2 cellular contexts compared by ENCODE assay signal in the genomic region with DNA sequence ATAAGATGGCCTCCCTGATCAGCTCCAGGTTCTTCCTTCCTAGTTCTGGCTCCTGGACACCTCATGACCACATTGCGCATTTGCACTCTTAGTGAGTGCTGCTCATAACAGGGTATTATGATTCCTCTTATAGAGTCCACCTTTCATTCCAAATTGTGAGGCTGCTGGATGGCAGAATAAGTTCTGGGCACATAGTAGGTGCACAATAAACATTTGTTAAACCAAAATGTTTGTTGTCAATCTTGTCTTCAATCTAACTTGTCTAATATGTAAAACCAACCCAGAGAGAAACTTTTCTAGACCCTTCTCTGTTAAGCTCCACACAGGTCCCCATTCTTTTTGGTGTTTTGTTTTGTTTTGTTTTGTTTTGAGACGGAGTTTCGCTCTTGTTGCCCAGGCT.
TF ChIP-seq lines count a peak whose summit lies in the region.

No MANE protein-coding gene starts in this region.

TF ChIP-seq in liver, 16 proteins besides CTCF, POLR2A, EP300 and RAD21:
- TF ChIP-seq YY1 (IDR thresholded peaks at IDR 0.05) = no peak
- TF ChIP-seq, protein P1, sequence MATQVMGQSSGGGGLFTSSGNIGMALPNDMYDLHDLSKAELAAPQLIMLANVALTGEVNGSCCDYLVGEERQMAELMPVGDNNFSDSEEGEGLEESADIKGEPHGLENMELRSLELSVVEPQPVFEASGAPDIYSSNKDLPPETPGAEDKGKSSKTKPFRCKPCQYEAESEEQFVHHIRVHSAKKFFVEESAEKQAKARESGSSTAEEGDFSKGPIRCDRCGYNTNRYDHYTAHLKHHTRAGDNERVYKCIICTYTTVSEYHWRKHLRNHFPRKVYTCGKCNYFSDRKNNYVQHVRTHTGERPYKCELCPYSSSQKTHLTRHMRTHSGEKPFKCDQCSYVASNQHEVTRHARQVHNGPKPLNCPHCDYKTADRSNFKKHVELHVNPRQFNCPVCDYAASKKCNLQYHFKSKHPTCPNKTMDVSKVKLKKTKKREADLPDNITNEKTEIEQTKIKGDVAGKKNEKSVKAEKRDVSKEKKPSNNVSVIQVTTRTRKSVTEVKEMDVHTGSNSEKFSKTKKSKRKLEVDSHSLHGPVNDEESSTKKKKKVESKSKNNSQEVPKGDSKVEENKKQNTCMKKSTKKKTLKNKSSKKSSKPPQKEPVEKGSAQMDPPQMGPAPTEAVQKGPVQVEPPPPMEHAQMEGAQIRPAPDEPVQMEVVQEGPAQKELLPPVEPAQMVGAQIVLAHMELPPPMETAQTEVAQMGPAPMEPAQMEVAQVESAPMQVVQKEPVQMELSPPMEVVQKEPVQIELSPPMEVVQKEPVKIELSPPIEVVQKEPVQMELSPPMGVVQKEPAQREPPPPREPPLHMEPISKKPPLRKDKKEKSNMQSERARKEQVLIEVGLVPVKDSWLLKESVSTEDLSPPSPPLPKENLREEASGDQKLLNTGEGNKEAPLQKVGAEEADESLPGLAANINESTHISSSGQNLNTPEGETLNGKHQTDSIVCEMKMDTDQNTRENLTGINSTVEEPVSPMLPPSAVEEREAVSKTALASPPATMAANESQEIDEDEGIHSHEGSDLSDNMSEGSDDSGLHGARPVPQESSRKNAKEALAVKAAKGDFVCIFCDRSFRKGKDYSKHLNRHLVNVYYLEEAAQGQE (IDR thresholded peaks at IDR 0.05) = no peak
- TF ChIP-seq TAF1 (conservative IDR thresholded peaks at IDR 0.05) = no peak
- TF ChIP-seq JUND (IDR thresholded peaks at IDR 0.05) = no peak
- TF ChIP-seq EGR1 (IDR thresholded peaks at IDR 0.05; ENCODE audit: low read depth in 2 of 2) = no peak
- TF ChIP-seq HNF4A (conservative IDR thresholded peaks at IDR 0.05) = no peak
- TF ChIP-seq, protein P2, sequence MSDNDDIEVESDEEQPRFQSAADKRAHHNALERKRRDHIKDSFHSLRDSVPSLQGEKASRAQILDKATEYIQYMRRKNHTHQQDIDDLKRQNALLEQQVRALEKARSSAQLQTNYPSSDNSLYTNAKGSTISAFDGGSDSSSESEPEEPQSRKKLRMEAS (IDR thresholded peaks at IDR 0.05) = no peak
- no peak for TF ChIP-seq SP1 (IDR thresholded peaks at IDR 0.05)
- TF ChIP-seq FOXA2 (IDR thresholded peaks at IDR 0.05) = no peak
- no peak for TF ChIP-seq GABPA (IDR thresholded peaks at IDR 0.05 in 1 of 2, conservative IDR thresholded peaks at IDR 0.05 in 1 of 2)
- no peak for TF ChIP-seq FOXA1 (IDR thresholded peaks at IDR 0.05)
- TF ChIP-seq, protein P3, sequence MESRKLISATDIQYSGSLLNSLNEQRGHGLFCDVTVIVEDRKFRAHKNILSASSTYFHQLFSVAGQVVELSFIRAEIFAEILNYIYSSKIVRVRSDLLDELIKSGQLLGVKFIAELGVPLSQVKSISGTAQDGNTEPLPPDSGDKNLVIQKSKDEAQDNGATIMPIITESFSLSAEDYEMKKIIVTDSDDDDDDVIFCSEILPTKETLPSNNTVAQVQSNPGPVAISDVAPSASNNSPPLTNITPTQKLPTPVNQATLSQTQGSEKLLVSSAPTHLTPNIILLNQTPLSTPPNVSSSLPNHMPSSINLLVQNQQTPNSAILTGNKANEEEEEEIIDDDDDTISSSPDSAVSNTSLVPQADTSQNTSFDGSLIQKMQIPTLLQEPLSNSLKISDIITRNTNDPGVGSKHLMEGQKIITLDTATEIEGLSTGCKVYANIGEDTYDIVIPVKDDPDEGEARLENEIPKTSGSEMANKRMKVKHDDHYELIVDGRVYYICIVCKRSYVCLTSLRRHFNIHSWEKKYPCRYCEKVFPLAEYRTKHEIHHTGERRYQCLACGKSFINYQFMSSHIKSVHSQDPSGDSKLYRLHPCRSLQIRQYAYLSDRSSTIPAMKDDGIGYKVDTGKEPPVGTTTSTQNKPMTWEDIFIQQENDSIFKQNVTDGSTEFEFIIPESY (IDR thresholded peaks at IDR 0.05) = no peak
- TF ChIP-seq HNF4G (IDR thresholded peaks at IDR 0.05) = no peak
TF ChIP-seq in liver: peak in this region for 0.

TF ChIP-seq in HepG2, 621 proteins besides CTCF, POLR2A, EP300 and RAD21:
- TF ChIP-seq ARID2 (CRISPR knock-in tag; IDR thresholded peaks at IDR 0.05; ENCODE audit: borderline replicate concordance) (no peak), ZKSCAN8 (CRISPR knock-in tag; IDR thresholded peaks at IDR 0.05; ENCODE audit: borderline replicate concordance) (no peak)
- TF ChIP-seq, protein P4, sequence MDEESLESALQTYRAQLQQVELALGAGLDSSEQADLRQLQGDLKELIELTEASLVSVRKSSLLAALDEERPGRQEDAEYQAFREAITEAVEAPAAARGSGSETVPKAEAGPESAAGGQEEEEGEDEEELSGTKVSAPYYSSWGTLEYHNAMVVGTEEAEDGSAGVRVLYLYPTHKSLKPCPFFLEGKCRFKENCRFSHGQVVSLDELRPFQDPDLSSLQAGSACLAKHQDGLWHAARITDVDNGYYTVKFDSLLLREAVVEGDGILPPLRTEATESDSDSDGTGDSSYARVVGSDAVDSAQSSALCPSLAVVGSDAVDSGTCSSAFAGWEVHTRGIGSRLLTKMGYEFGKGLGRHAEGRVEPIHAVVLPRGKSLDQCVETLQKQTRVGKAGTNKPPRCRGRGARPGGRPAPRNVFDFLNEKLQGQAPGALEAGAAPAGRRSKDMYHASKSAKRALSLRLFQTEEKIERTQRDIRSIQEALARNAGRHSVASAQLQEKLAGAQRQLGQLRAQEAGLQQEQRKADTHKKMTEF (CRISPR knock-in tag; IDR thresholded peaks at IDR 0.05) = no peak
